8 cellular contexts compared by ENCODE assay signal in the genomic region with DNA sequence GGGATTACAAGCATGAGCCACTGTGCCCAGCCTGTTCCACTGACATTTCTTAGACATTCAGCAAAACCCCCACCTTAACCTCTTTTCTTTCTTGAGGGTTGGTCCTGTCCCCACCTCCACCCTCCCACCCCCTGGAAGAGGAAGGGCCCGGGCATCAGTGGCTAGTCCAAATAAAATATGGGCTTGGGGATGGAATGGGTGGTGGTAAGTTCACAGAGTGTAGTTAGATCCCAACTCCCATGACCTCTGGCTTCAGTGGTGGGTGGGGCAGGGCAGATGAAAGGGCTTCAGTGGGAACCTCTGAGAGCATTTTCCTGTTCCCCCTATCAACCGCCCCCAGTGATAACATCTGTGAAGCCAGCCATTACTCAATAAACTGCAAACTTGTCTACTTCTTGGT.
"Had no signal": no experiment of that assay in that cellular context is flagged by ENCODE, and none has a peak within 500 bp of the region (broad histone marks: within the 10 kb centered on the region; RNA-seq: fewer than 3 reads in every experiment).

No MANE protein-coding gene starts in this region.

- H3K36me3 ChIP-seq: breast epithelium had no signal

- H3K36me3 Mint-ChIP-seq: activated naive CD8-positive, alpha-beta T cell had no signal

- H3K9me3 ChIP-seq: breast epithelium, esophagus muscularis mucosa, upper lobe of right lung had no signal

- H3K27ac Mint-ChIP-seq: activated B cell treated with CpG ODN at 0.5 μM for 24 hours; activated naive CD8-positive, alpha-beta T cell; memory B cell; stimulated activated effector memory CD8-positive, alpha-beta T cell treated with anti-CD3 and anti-CD28 coated beads, Interleukin-12 subunit alpha, Interleukin-12 subunit beta, amount 100 ng/mL, for 72 hours had no signal

- H3K27ac ChIP-seq: upper lobe of right lung had no signal

- H3K4me3 ChIP-seq: breast epithelium, esophagus muscularis mucosa, upper lobe of right lung had no signal

- H3K27me3 Mint-ChIP-seq: activated naive CD8-positive, alpha-beta T cell; memory B cell had no signal

- H3K9me3 Mint-ChIP-seq: activated B cell treated with CpG ODN at 0.5 μM for 24 hours; memory B cell; stimulated activated effector memory CD8-positive, alpha-beta T cell treated with anti-CD3 and anti-CD28 coated beads, Interleukin-12 subunit alpha, Interleukin-12 subunit beta, amount 100 ng/mL, for 72 hours; T-helper 1 cell treated with Interleukin-12 subunit alpha and Interleukin-12 subunit beta and Interleukin-4 antibody, amounts not matched to agents 30 μg/mL and 1 μg/mL, for 36 hours had no signal

- DNase-seq: upper lobe of right lung had no signal

- H3K4me3 Mint-ChIP-seq: activated B cell treated with CpG ODN at 0.5 μM for 24 hours; activated naive CD8-positive, alpha-beta T cell; memory B cell; stimulated activated effector memory CD8-positive, alpha-beta T cell treated with anti-CD3 and anti-CD28 coated beads, Interleukin-12 subunit alpha, Interleukin-12 subunit beta, amount 100 ng/mL, for 72 hours; T-helper 1 cell treated with Interleukin-12 subunit alpha and Interleukin-12 subunit beta and Interleukin-4 antibody, amounts not matched to agents 30 μg/mL and 1 μg/mL, for 36 hours had no signal

- H3K27me3 ChIP-seq: breast epithelium, upper lobe of right lung had no signal
